ENCODE assay signal across 12 cellular contexts in genomic region chr9:121357011-121357410, GRCh38. TPM values are rescaled to one million over a fixed set of nuclear protein-coding genes. Genes with fewer than 3 reads are reported as not detected.
DNase-seq lines count a peak whose midpoint lies in the region; ATAC-seq lines count a peak whose summit lies in the region.
"Had no signal": no experiment of that assay in that cellular context is flagged by ENCODE, and none has a peak within 500 bp of the region (broad histone marks: within the 10 kb centered on the region; RNA-seq: fewer than 3 reads in every experiment).

No MANE protein-coding gene starts in this region.

- no peak overlapping the region for H3K4me3 ChIP-seq in subcutaneous abdominal adipose tissue (ENCODE audit: low read depth in 1 of 5, low read length in 5 of 5)

- H3K4me3 Mint-ChIP-seq in activated T-cell treated with anti-CD3 and anti-CD28 coated beads, Interleukin-2, amount 50 U/mL, for 24 hours: peak overlapping the region; percentile 34
- peak overlapping the region; percentile 45 for H3K4me3 Mint-ChIP-seq in T-helper 17 cell
- peak overlapping the region; percentile 74 to 81 (median 79) for H3K4me3 Mint-ChIP-seq in immature natural killer cell

- H3K27me3 Mint-ChIP-seq in activated T-cell treated with anti-CD3 and anti-CD28 coated beads, Interleukin-2, amount 50 U/mL, for 24 hours: no peaks in the 10 kb centered on the region
- no peaks in the 10 kb centered on the region for H3K27me3 Mint-ChIP-seq in T-helper 17 cell
- peaks cover 2 to 9% (median 8%) of the 10 kb centered on the region in 3 donors for H3K27me3 Mint-ChIP-seq in immature natural killer cell (ENCODE audit: low read depth in 3 of 3)

- DNase-seq in activated T-cell treated with anti-CD3 and anti-CD28 coated beads, Interleukin-2, amount 50 U/mL, for 24 hours: no peak
- no peak for DNase-seq in activated T-cell treated with anti-CD3 and anti-CD28 coated beads, Interleukin-2, amount 50 U/mL, for 1 hour
- DNase-seq in T-helper 17 cell (no peak), immature natural killer cell (peak in 2 of 3 donors; percentile 32 to 33)
- DNase-seq in stimulated activated CD4-positive, alpha-beta T cell treated with anti-CD3 and anti-CD28 coated beads, Interleukin-4, amount 100 ng/mL, for 4 hours: no peak
- DNase-seq: activated naive CD4-positive, alpha-beta T cell treated with Interleukin-2 at 50 U/mL for 16 hours; IMR-90; NCI-H1436 had no signal

- H3K27ac Mint-ChIP-seq in activated T-cell treated with anti-CD3 and anti-CD28 coated beads, Interleukin-2, amount 50 U/mL, for 24 hours: peak overlapping the region; percentile 8
- peak overlapping the region; percentile 94 for H3K27ac Mint-ChIP-seq in T-helper 17 cell
- peak overlapping the region; percentile 85 to 95 (median 92) for H3K27ac Mint-ChIP-seq in immature natural killer cell

- H3K4me1 Mint-ChIP-seq in activated T-cell treated with anti-CD3 and anti-CD28 coated beads, Interleukin-2, amount 50 U/mL, for 24 hours (ENCODE audit: low read depth): peaks cover 68% of the 10 kb centered on the region
- H3K4me1 Mint-ChIP-seq in T-helper 17 cell (peaks cover 39% of the 10 kb centered on the region), immature natural killer cell (peaks cover 91 to 98% of the 10 kb centered on the region in 2 donors)

- no peak for ATAC-seq in T-helper 17 cell
- ATAC-seq in HG03108 (IDR thresholded peaks at IDR 0.05; ENCODE audit: unreplicated experiment): no peak
- no peak for ATAC-seq in HG03469 (IDR thresholded peaks at IDR 0.05; ENCODE audit: unreplicated experiment)
- ATAC-seq: activated CD4-positive, CD25-positive, alpha-beta regulatory T cell treated with anti-CD3 and anti-CD28 coated beads, Interleukin-2, amount 50 U/mL, for 24 hours had no signal

- H3K27me3 ChIP-seq in subcutaneous abdominal adipose tissue (ENCODE audit: control insufficient read depth in 5 of 5, insufficient read depth in 4 of 5, low read length in 5 of 5): no peaks in the 10 kb centered on the region

- no peak overlapping the region for H3K9ac ChIP-seq in subcutaneous abdominal adipose tissue (ENCODE audit: low read length in 5 of 5)

- peak overlapping the region; percentile 54 for H3K27ac ChIP-seq in subcutaneous abdominal adipose tissue (ENCODE audit: low read depth, low read length)

- peaks cover 12 to 81% (median 48%) of the 10 kb centered on the region in 5 donors for H3K4me1 ChIP-seq in subcutaneous abdominal adipose tissue (ENCODE audit: control insufficient read depth in 5 of 5, insufficient read depth in 5 of 5, low read length in 5 of 5)

- H3K36me3 ChIP-seq in subcutaneous abdominal adipose tissue (ENCODE audit: control insufficient read depth in 5 of 5, insufficient read depth in 5 of 5, low read length in 5 of 5): peaks cover 24 to 40% (median 33%) of the 10 kb centered on the region in 5 donors

- H3K9me3 Mint-ChIP-seq in activated T-cell treated with anti-CD3 and anti-CD28 coated beads, Interleukin-2, amount 50 U/mL, for 24 hours: no peaks in the 10 kb centered on the region
- no peaks in the 10 kb centered on the region for H3K9me3 Mint-ChIP-seq in immature natural killer cell

- H3K9me3 ChIP-seq in T-helper 17 cell (ENCODE audit: control insufficient read depth, low read length, poor library complexity, severe bottlenecking): no peaks in the 10 kb centered on the region
- no peaks in the 10 kb centered on the region for H3K9me3 ChIP-seq in subcutaneous abdominal adipose tissue (ENCODE audit: control insufficient read depth in 5 of 5, low read length in 5 of 5)

- peaks cover 39% of the 10 kb centered on the region for H3K36me3 Mint-ChIP-seq in activated T-cell treated with anti-CD3 and anti-CD28 coated beads, Interleukin-2, amount 50 U/mL, for 24 hours (ENCODE audit: low read depth)
- peaks cover 6% of the 10 kb centered on the region for H3K36me3 Mint-ChIP-seq in T-helper 17 cell (ENCODE audit: low read depth)
- peaks cover 14 to 28% (median 25%) of the 10 kb centered on the region in 3 donors for H3K36me3 Mint-ChIP-seq in immature natural killer cell

RNA-seq across cellular contexts. Expression of gene STOM, which starts 13.0 kb away (rescaled TPM):
- total RNA-seq in T-helper 17 cell: 100 to 1,000 TPM in 1 of 2 donors, 10 to 100 TPM in 1; 77.9 to 115 TPM
- 100 to 1,000 TPM; 472 to 632 (median 495) TPM for polyA plus RNA-seq in immature natural killer cell

Comparison
In these comparisons a context has a peak if more than half of its experiments do, and no peak if none do; other contexts are left out.
1. DNase-seq: peak in immature natural killer cell (2 of 3); none in activated T-cell treated with anti-CD3 and anti-CD28 coated beads, Interleukin-2, amount 50 U/mL, for 24 hours (single experiment), activated T-cell treated with anti-CD3 and anti-CD28 coated beads, Interleukin-2, amount 50 U/mL, for 1 hour (single experiment), T-helper 17 cell (0 of 3) and stimulated activated CD4-positive, alpha-beta T cell treated with anti-CD3 and anti-CD28 coated beads, Interleukin-4, amount 100 ng/mL, for 4 hours (0 of 2).
2. H3K27ac Mint-ChIP-seq: peak in every context shown above with its lines; median percentile 94 in T-helper 17 cell; 92 in immature natural killer cell; 8 in activated T-cell treated with anti-CD3 and anti-CD28 coated beads, Interleukin-2, amount 50 U/mL, for 24 hours.
3. Peak in every context shown above with its lines, with median percentiles within 50 percentile points of each other: H3K4me3 Mint-ChIP-seq.